9 cellular contexts compared by ENCODE assay signal in genomic region chr22:31288496-31289235, GRCh38. TPM values are rescaled to one million over a fixed set of nuclear protein-coding genes. Genes with fewer than 3 reads are reported as not detected.
DNase-seq lines count a peak whose midpoint lies in the region; ATAC-seq and TF ChIP-seq lines count a peak whose summit lies in the region.
"Had no signal": no experiment of that assay in that cellular context is flagged by ENCODE, and none has a peak within 500 bp of the region (broad histone marks: within the 10 kb centered on the region; RNA-seq: fewer than 3 reads in every experiment).

No MANE protein-coding gene starts in this region.

- H3K4ac ChIP-seq in mesenchymal stem cell (ENCODE audit: low read depth in 1 of 2, low read length in 2 of 2): no peak overlapping the region

- H3K4me1 ChIP-seq in mesenchymal stem cell (ENCODE audit: control insufficient read depth, insufficient read depth, low read depth, low read length) (peaks cover 8% of the 10 kb centered on the region), transverse colon (peaks cover 22 to 74% (median 30%) of the 10 kb centered on the region in 4 donors)

- H3K14ac ChIP-seq in mesenchymal stem cell (ENCODE audit: low read length in 2 of 2): no peak overlapping the region

- H2BK15ac ChIP-seq in mesenchymal stem cell (ENCODE audit: low read depth, poor library complexity, severe bottlenecking): no peak overlapping the region

- no peak overlapping the region for H4K91ac ChIP-seq in mesenchymal stem cell (ENCODE audit: low read length)

- H3K4me3 ChIP-seq in mesenchymal stem cell (ENCODE audit: insufficient read depth in 1 of 2, low read depth in 1 of 2, low read length in 2 of 2) (no peak overlapping the region), transverse colon (peak overlapping the region in 1 of 4 donors; percentile 70)
- H3K4me3 ChIP-seq: SK-N-MC had no signal

- no peak overlapping the region for H2BK120ac ChIP-seq in mesenchymal stem cell (ENCODE audit: low read depth, low read length)

- peak overlapping the region; percentile 91 for H3K4me3 Mint-ChIP-seq in activated naive CD4-positive, alpha-beta T cell treated with anti-CD3 and anti-CD28 coated beads, Interleukin-2, amount 50 U/mL, for 24 hours
- H3K4me3 Mint-ChIP-seq in activated naive CD8-positive, alpha-beta T cell treated with anti-CD3 and anti-CD28 coated beads for 36 hours: peak overlapping the region; percentile 92

- ATAC-seq in HG03196 (IDR thresholded peaks at IDR 0.05; ENCODE audit: unreplicated experiment) (no peak), GM18502 (IDR thresholded peaks at IDR 0.05; ENCODE audit: poor library complexity, unreplicated experiment) (no peak)

- TF ChIP-seq EP300 in transverse colon (IDR thresholded peaks at IDR 0.05; ENCODE audit: low read depth): no peak

- H2BK5ac ChIP-seq in mesenchymal stem cell (ENCODE audit: low read depth, low read length, poor library complexity, severe bottlenecking): no peak overlapping the region

- H4K8ac ChIP-seq in mesenchymal stem cell (ENCODE audit: low read length): no peak overlapping the region

- no peaks in the 10 kb centered on the region for H3K9me3 Mint-ChIP-seq in activated naive CD4-positive, alpha-beta T cell treated with anti-CD3 and anti-CD28 coated beads, Interleukin-2, amount 50 U/mL, for 24 hours
- H3K9me3 Mint-ChIP-seq in activated naive CD8-positive, alpha-beta T cell treated with anti-CD3 and anti-CD28 coated beads for 36 hours: no peaks in the 10 kb centered on the region

- H3K79me1 ChIP-seq in mesenchymal stem cell (replicated peaks; ENCODE audit: low read length, poor library complexity, severe bottlenecking): peaks cover 7% of the 10 kb centered on the region

- peaks cover 82% of the 10 kb centered on the region for H3K4me1 Mint-ChIP-seq in activated naive CD4-positive, alpha-beta T cell treated with anti-CD3 and anti-CD28 coated beads, Interleukin-2, amount 50 U/mL, for 24 hours
- H3K4me1 Mint-ChIP-seq in activated naive CD8-positive, alpha-beta T cell treated with anti-CD3 and anti-CD28 coated beads for 36 hours: peaks cover 73% of the 10 kb centered on the region

- no peak for DNase-seq in activated naive CD4-positive, alpha-beta T cell treated with Interleukin-2 at 50 U/mL for 16 hours
- no peak for DNase-seq in activated naive CD8-positive, alpha-beta T cell treated with anti-CD3 and anti-CD28 coated beads for 36 hours
- DNase-seq in mesenchymal stem cell: peak; percentile 32
- no peak for DNase-seq in transverse colon
- no peak for DNase-seq in stimulated activated CD4-positive, alpha-beta T cell treated with anti-CD3 and anti-CD28 coated beads, Interleukin-4, amount 100 ng/mL, for 24 hours

- H2BK12ac ChIP-seq in mesenchymal stem cell (ENCODE audit: low read length in 2 of 2): no peak overlapping the region

- no peaks in the 10 kb centered on the region for H3K9me3 ChIP-seq in mesenchymal stem cell (ENCODE audit: control insufficient read depth, low read length)
- no peaks in the 10 kb centered on the region for H3K9me3 ChIP-seq in transverse colon

- no peak overlapping the region for H3K23ac ChIP-seq in mesenchymal stem cell (ENCODE audit: low read length in 2 of 2)

- intact Hi-C loops in transverse colon (cut with DNase I; ENCODE audit: low total_unique reads): no loop called here

- H2AK5ac ChIP-seq in mesenchymal stem cell (ENCODE audit: low read length, severe bottlenecking): no peak overlapping the region

- WGBS in mesenchymal stem cell: 74% methylated on average over 5 of the region's 5 CpGs
- 59 to 83% methylated on average over 1 to 5 of the region's 5 CpGs for WGBS in transverse colon (ENCODE audit: low coverage in 1 of 2), 2 donors

- TF ChIP-seq POLR2A in transverse colon (IDR thresholded peaks at IDR 0.05): no peak

- TF ChIP-seq CTCF in transverse colon (IDR thresholded peaks at IDR 0.05): no peak

- in situ Hi-C loops in transverse colon (cut with MboI; ENCODE audit: low pct_ligation_motif_present in 1 of 4, low pct_unique_long_range_greater_than_20kb in 1 of 4, low sequenced_read_pairs in 3 of 4): no loop called here

- no peak overlapping the region for H3K27ac ChIP-seq in mesenchymal stem cell (ENCODE audit: low read length, poor library complexity, severe bottlenecking)
- H3K27ac ChIP-seq in transverse colon: peak overlapping the region; percentile 95 to 99 (median 98)
- H3K27ac ChIP-seq: SK-N-MC had no signal

- H3K36me3 ChIP-seq in mesenchymal stem cell (ENCODE audit: control insufficient read depth in 1 of 2, insufficient read depth in 2 of 2, low read depth in 1 of 2, low read length in 2 of 2) (peaks cover 28 to 57% of the 10 kb centered on the region in 2 experiments), transverse colon (peaks cover 0 to 10% (median 0%) of the 10 kb centered on the region in 4 donors)

- H3K9ac ChIP-seq in mesenchymal stem cell (ENCODE audit: low read length): no peak overlapping the region

- no peak overlapping the region for H3K18ac ChIP-seq in mesenchymal stem cell (ENCODE audit: low read depth in 1 of 2, low read length in 2 of 2)

- H3K27me3 ChIP-seq in mesenchymal stem cell (ENCODE audit: control insufficient read depth in 1 of 2, insufficient read depth in 1 of 2, low read length in 2 of 2) (no peaks in the 10 kb centered on the region), transverse colon (no peaks in the 10 kb centered on the region)

- no peak overlapping the region for H3K4me2 ChIP-seq in mesenchymal stem cell (ENCODE audit: low read length, poor library complexity, severe bottlenecking)

- no peak overlapping the region for H2AFZ ChIP-seq in mesenchymal stem cell (ENCODE audit: low read depth, low read length)

- no peaks in the 10 kb centered on the region for H3K27me3 Mint-ChIP-seq in activated naive CD4-positive, alpha-beta T cell treated with anti-CD3 and anti-CD28 coated beads, Interleukin-2, amount 50 U/mL, for 24 hours
- H3K27me3 Mint-ChIP-seq in activated naive CD8-positive, alpha-beta T cell treated with anti-CD3 and anti-CD28 coated beads for 36 hours: no peaks in the 10 kb centered on the region

- peak overlapping the region; percentile 100 for H3K27ac Mint-ChIP-seq in activated naive CD4-positive, alpha-beta T cell treated with anti-CD3 and anti-CD28 coated beads, Interleukin-2, amount 50 U/mL, for 24 hours
- H3K27ac Mint-ChIP-seq in activated naive CD8-positive, alpha-beta T cell treated with anti-CD3 and anti-CD28 coated beads for 36 hours: peak overlapping the region; percentile 99

- H3K36me3 Mint-ChIP-seq in activated naive CD4-positive, alpha-beta T cell treated with anti-CD3 and anti-CD28 coated beads, Interleukin-2, amount 50 U/mL, for 24 hours: peaks cover 4% of the 10 kb centered on the region
- peaks cover 26% of the 10 kb centered on the region for H3K36me3 Mint-ChIP-seq in activated naive CD8-positive, alpha-beta T cell treated with anti-CD3 and anti-CD28 coated beads for 36 hours

RNA-seq across cellular contexts. Expression of gene PIK3IP1, which starts 3.6 kb away (rescaled TPM):
- total RNA-seq in activated naive CD8-positive, alpha-beta T cell treated with anti-CD3 and anti-CD28 coated beads for 36 hours: 10 to 100 TPM; 10.7 to 11.3 TPM
- polyA plus RNA-seq in mesenchymal stem cell (2013, experiment 1 of 2): 28.6 TPM
- 29.9 TPM for polyA plus RNA-seq in mesenchymal stem cell (2013, experiment 2 of 2)
- 10 to 100 TPM; 11.6 to 46.7 (median 35.2) TPM for total RNA-seq in transverse colon

RNA-seq across cellular contexts. Expression of gene PATZ1, which starts 57.5 kb away (rescaled TPM):
- 10 to 100 TPM; 35.3 to 36.3 TPM for total RNA-seq in activated naive CD8-positive, alpha-beta T cell treated with anti-CD3 and anti-CD28 coated beads for 36 hours
- 10.3 TPM for polyA plus RNA-seq in mesenchymal stem cell (2013, experiment 1 of 2)
- polyA plus RNA-seq in mesenchymal stem cell (2013, experiment 2 of 2): 10.6 TPM
- 10 to 100 TPM in 2 of 4 donors, 1 to 10 TPM in 2; 3.6 to 12.2 (median 8.7) TPM for total RNA-seq in transverse colon
